Comparison of ENCODE assay signal across 8 cellular contexts in the genomic region with DNA sequence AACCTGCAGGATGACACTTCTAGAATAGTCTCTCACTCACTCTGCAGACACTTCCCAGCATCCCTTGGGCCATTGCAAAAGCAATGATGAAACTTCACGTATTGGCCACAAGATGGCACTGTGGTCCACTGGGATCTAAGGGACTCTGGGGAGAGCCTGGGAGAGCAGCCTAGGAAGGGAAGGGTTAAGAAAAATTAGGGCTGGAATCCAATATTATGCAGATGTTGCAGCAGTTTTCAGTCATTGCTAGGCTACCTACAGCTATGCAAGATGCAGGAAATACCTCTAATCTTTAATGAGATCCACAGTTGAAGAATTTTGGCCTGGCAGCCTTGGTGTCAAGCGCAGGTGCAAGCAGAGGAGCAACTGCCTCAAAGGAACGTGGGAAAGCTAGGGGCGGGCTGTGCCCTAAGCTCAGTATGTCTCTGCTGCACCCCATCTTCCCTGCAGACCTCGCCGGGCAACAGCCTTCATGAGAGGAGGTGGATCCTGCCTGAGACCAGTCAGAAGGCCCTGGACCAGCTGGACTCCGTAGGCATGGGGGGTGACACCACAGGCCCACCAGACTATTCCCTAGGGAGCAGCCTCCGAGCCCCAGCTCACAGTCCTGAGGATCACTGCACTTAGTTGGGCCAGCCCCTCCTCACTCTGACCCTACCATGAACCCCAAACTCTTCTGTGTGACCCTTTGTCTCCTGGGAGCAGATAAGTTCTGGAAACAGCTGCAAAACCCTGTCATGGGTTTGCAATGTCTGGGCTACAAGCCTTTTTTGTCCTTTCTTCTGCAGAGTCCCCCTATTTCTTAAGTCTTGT.
DNase-seq lines count a peak whose midpoint lies in the region; ATAC-seq and TF ChIP-seq lines count a peak whose summit lies in the region.

No MANE protein-coding gene starts in this region.

- intact Hi-C loops in esophagus squamous epithelium (cut with DNase I), result no loop called here

- no peaks in the 10 kb centered on the region for H3K36me3 ChIP-seq in esophagus squamous epithelium
- no peaks in the 10 kb centered on the region for H3K36me3 ChIP-seq in neuronal stem cell (replicated peaks in 1 of 2; ENCODE audit: control insufficient read depth in 2 of 2, insufficient read depth in 2 of 2, low read length in 2 of 2)

- H2AK5ac ChIP-seq in neuronal stem cell (ENCODE audit: low read depth, low read length), result no peak overlapping the region

- 37 to 41% methylated on average over 4 to 8 of the region's 8 CpGs for WGBS in esophagus squamous epithelium, 2 donors
- WGBS in neuronal stem cell (ENCODE audit: extremely low coverage in 2 of 2, insufficient read length in 2 of 2, insufficient replicate concordance in 1 of 2), 2 donors, result no CpG with 5 or more reads among the region's 8 CpGs

- peak; percentile 78 for ATAC-seq in HG02798 (IDR thresholded peaks at IDR 0.05; ENCODE audit: poor library complexity, unreplicated experiment)

- no peak overlapping the region for H4K8ac ChIP-seq in neuronal stem cell (ENCODE audit: low read depth, low read length)

- H3K27me3 ChIP-seq in esophagus squamous epithelium, result no peaks in the 10 kb centered on the region
- no peaks in the 10 kb centered on the region for H3K27me3 ChIP-seq in neuronal stem cell (ENCODE audit: control insufficient read depth in 3 of 3, insufficient read depth in 3 of 3, low read depth in 1 of 3, low read length in 3 of 3)

- H2BK12ac ChIP-seq in neuronal stem cell (ENCODE audit: low read length), result no peak overlapping the region

- H2AFZ ChIP-seq in neuronal stem cell (ENCODE audit: low read length), result no peak overlapping the region

- H2BK120ac ChIP-seq in neuronal stem cell (ENCODE audit: low read depth, low read length), result no peak overlapping the region

- no peaks in the 10 kb centered on the region for H3K79me1 ChIP-seq in neuronal stem cell (ENCODE audit: low read depth, low read length)

- H4K91ac ChIP-seq in neuronal stem cell (ENCODE audit: low read depth, low read length, poor library complexity), result no peak overlapping the region

- H3K4ac ChIP-seq in neuronal stem cell (ENCODE audit: low read length), result no peak overlapping the region

- no peak overlapping the region for H3K14ac ChIP-seq in neuronal stem cell (ENCODE audit: low read length)

- H3K4me3 ChIP-seq in AG09309 (ENCODE audit: control insufficient read depth, low read depth, low read length), result no peak overlapping the region
- H3K4me3 ChIP-seq in esophagus squamous epithelium, result no peak overlapping the region
- H3K4me3 ChIP-seq in neuronal stem cell (ENCODE audit: low read length in 2 of 2), result no peak overlapping the region

- H3K4me2 ChIP-seq in neuronal stem cell (ENCODE audit: insufficient read depth, low read length, poor library complexity, severe bottlenecking), result no peak overlapping the region

- TF ChIP-seq CTCF in AG09309 (IDR thresholded peaks at IDR 0.05; ENCODE audit: control insufficient read depth, insufficient read depth, low read depth, low read length, missing control alignments) (peak; percentile 86), GM13976 (IDR thresholded peaks at IDR 0.05; ENCODE audit: borderline replicate concordance, control extremely low read depth, extremely low read depth, insufficient read depth, missing control alignments) (peak; percentile 67), esophagus squamous epithelium (IDR thresholded peaks at IDR 0.05) (peak in 5 of 6 experiments; percentile 38 to 65 (median 54))

- in situ Hi-C loops in GM13976 (cut with MboI; ENCODE audit: low sequenced_read_pairs, unreplicated experiment), result no loop called here

- DNase-seq in AG09309 (ENCODE audit: low read depth) (peak; percentile 46), GM13976 (ENCODE audit: low spot score) (peak; percentile 48), NCI-H1417 treated with DMSO at 0.1 percent for 48 hours (lab: John Stamatoyannopoulos, UW) (peak; percentile 2), esophagus squamous epithelium (lab: John Stamatoyannopoulos, UW) (no peak), neuronal stem cell (ENCODE audit: low spot score) (peak; percentile 26), NCI-H510A (lab: John Stamatoyannopoulos, UW) (no peak)
- DNase-seq in activated CD4-positive, alpha-beta T cell treated with anti-CD3 and anti-CD28 coated beads for 48 hours, result peak; percentile 60

- TF ChIP-seq POLR2A in esophagus squamous epithelium (IDR thresholded peaks at IDR 0.05), result no peak

- H3K4me1 ChIP-seq in esophagus squamous epithelium, result peaks cover 0 to 21% (median 5%) of the 10 kb centered on the region in 3 donors
- peaks cover 0 to 5% of the 10 kb centered on the region in 2 donors for H3K4me1 ChIP-seq in neuronal stem cell (ENCODE audit: control insufficient read depth in 2 of 2, insufficient read depth in 1 of 2, low read depth in 1 of 2, low read length in 2 of 2)

- peak overlapping the region; percentile 14 for H3K9ac ChIP-seq in neuronal stem cell (ENCODE audit: low read depth, low read length, poor library complexity)

- H2BK15ac ChIP-seq in neuronal stem cell (ENCODE audit: low read length), result no peak overlapping the region

- H3K27ac ChIP-seq in esophagus squamous epithelium (no peak overlapping the region), neuronal stem cell (replicated peaks; ENCODE audit: low read length) (no peak overlapping the region)

- H2BK5ac ChIP-seq in neuronal stem cell (ENCODE audit: low read length), result no peak overlapping the region

- H3K18ac ChIP-seq in neuronal stem cell (ENCODE audit: low read length), result peak overlapping the region; percentile 33

- no peaks in the 10 kb centered on the region for H3K9me3 ChIP-seq in esophagus squamous epithelium
- no peaks in the 10 kb centered on the region for H3K9me3 ChIP-seq in neuronal stem cell (replicated peaks in 1 of 2; ENCODE audit: control insufficient read depth in 2 of 2, insufficient read depth in 1 of 2, low read depth in 1 of 2, low read length in 2 of 2)

- H3K23ac ChIP-seq in neuronal stem cell (ENCODE audit: low read depth, low read length, poor library complexity), result peak overlapping the region; percentile 45

Comparison
In these comparisons a context has a peak if more than half of its experiments do, and no peak if none do; other contexts are left out.
1. DNase-seq: peak in AG09309 (single experiment), GM13976 (single experiment), NCI-H1417 treated with DMSO at 0.1 percent for 48 hours (single experiment), activated CD4-positive, alpha-beta T cell treated with anti-CD3 and anti-CD28 coated beads for 48 hours (single experiment) and neuronal stem cell (single experiment); none in esophagus squamous epithelium (single experiment) and NCI-H510A (single experiment).
2. Peak in every context shown above with its lines, with median percentiles within 50 percentile points of each other: CTCF ChIP-seq.